ENCODE assay signal across 9 cellular contexts in genomic region chr22:42388130-42388797, GRCh38. TPM values are rescaled to one million over a fixed set of nuclear protein-coding genes. Genes with fewer than 3 reads are reported as not detected.
A peak's percentile ranks its signal among the peaks of the same experiment; 100 is the strongest.
DNase-seq lines count a peak whose midpoint lies in the region; ATAC-seq and TF ChIP-seq lines count a peak whose summit lies in the region.
"Had no signal": no experiment of that assay in that cellular context is flagged by ENCODE, and none has a peak within 500 bp of the region (broad histone marks: within the 10 kb centered on the region; RNA-seq: fewer than 3 reads in every experiment).

No MANE protein-coding gene starts in this region.

- intact Hi-C loops in colonic mucosa (cut with DNase I) = no loop called here

- TF ChIP-seq CTCF in fibroblast of pulmonary artery (IDR thresholded peaks at IDR 0.05; ENCODE audit: low read length, missing control alignments) (no peak), colonic mucosa (IDR thresholded peaks at IDR 0.05) (no peak)

- no peaks in the 10 kb centered on the region for H3K27me3 ChIP-seq in colonic mucosa

- no peaks in the 10 kb centered on the region for H3K36me3 ChIP-seq in colonic mucosa

- in situ Hi-C loops in Caki2 (cut with HindIII; ENCODE audit: low pct_unique_long_range_greater_than_20kb, low sequenced_read_pairs) = no loop called here

- H3K27ac ChIP-seq in colonic mucosa = no peak overlapping the region

- H3K9me3 ChIP-seq in colonic mucosa = no peaks in the 10 kb centered on the region

- ATAC-seq in HG02870 (IDR thresholded peaks at IDR 0.05; ENCODE audit: unreplicated experiment) (no peak), GM18868 (IDR thresholded peaks at IDR 0.05; ENCODE audit: unreplicated experiment) (no peak)

- H3K4me3 ChIP-seq in fibroblast of pulmonary artery (replicated peaks; ENCODE audit: low read depth, low read length) = no peak overlapping the region
- no peak overlapping the region for H3K4me3 ChIP-seq in colonic mucosa

- H3K4me1 ChIP-seq in colonic mucosa = no peaks in the 10 kb centered on the region

- DNase-seq in Caki2 (ENCODE audit: low read depth) (peak; percentile 33), NCI-H1105 (lab: John Stamatoyannopoulos, UW) (peak; percentile 94), NCI-H748 treated with DMSO at 0.1 percent for 48 hours (lab: John Stamatoyannopoulos, UW) (peak; percentile 94), fibroblast of pulmonary artery (ENCODE audit: low read depth) (peak; percentile 10), HuH-7 (ENCODE audit: low spot score) (no peak), colonic mucosa (no peak)

- no peak overlapping the region for H3K9ac ChIP-seq in colonic mucosa (ENCODE audit: low read depth in 2 of 2, low read length in 2 of 2)

RNA-seq across cellular contexts. Expression of gene NFAM1, which starts 43.9 kb away (rescaled TPM):
- total RNA-seq in Caki2 (2014; rRNA removed; shearing (Covaris generic); ENCODE audit: low replicate concordance) = 0.03 and 0.17 TPM in 2 replicates
- total RNA-seq in colonic mucosa = 1 to 10 TPM in 1 of 2 donors, under 1 TPM in 1; 0.64 to 2.1 TPM
- total RNA-seq: NCI-H460 had no signal

Comparison
In these comparisons a context has a peak if more than half of its experiments do, and no peak if none do; other contexts are left out.
1. DNase-seq: peak in Caki2 (single experiment), NCI-H1105 (single experiment), NCI-H748 treated with DMSO at 0.1 percent for 48 hours (single experiment) and fibroblast of pulmonary artery (single experiment); none in HuH-7 (single experiment) and colonic mucosa (single experiment).